ENCODE assay signal across 21 cellular contexts in the genomic region with DNA sequence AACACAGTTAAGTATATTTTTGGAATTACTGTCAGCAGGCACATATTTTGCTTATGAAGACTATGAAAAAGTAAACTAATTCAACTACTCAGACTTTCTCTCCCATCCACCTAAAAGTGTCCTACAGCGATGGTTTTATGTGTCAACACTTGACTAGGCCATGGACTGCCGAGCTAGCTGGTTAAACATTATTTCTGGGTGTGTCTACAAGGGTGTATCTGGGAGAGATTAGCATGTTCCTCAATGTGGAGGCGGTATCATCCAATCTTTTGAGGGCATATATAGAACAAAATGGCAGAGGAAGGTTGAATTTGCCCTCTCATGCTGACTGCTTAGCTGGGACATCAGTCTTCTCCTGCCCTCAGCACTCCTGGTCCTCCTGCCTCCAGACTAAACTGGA.
DNase-seq lines count a peak whose midpoint lies in the region; ATAC-seq and TF ChIP-seq lines count a peak whose summit lies in the region.
"Had no signal": no experiment of that assay in that cellular context is flagged by ENCODE, and none has a peak within 500 bp of the region (broad histone marks: within the 10 kb centered on the region; RNA-seq: fewer than 3 reads in every experiment).

No MANE protein-coding gene starts in this region.

- H3K27ac ChIP-seq in OCI-LY3 (ENCODE audit: low read length) (no peak overlapping the region), transverse colon (peak overlapping the region; percentile 3 to 43 (median 39))
- H3K27ac ChIP-seq: C4-2B, RWPE1 had no signal

- no peak overlapping the region for H3K4me3 Mint-ChIP-seq in endothelial cell (ENCODE audit: unreplicated experiment)
- H3K4me3 Mint-ChIP-seq in naive thymus-derived CD8-positive, alpha-beta T cell, result no peak overlapping the region

- TF ChIP-seq CTCF in OCI-LY3 (IDR thresholded peaks at IDR 0.05; ENCODE audit: low read depth, low read length), result no peak
- no peak for TF ChIP-seq CTCF in transverse colon (IDR thresholded peaks at IDR 0.05)
- TF ChIP-seq CTCF in endothelial cell (IDR thresholded peaks at IDR 0.05; ENCODE audit: unreplicated experiment), result no peak

- intact Hi-C loops in left colon (cut with DNase I, micrococcal nuclease) (no loop called here), transverse colon (cut with DNase I; ENCODE audit: low total_unique reads) (no loop called here)

- H3K9ac ChIP-seq in OCI-LY3 (ENCODE audit: low read length), result no peak overlapping the region

- no peaks in the 10 kb centered on the region for H3K79me2 ChIP-seq in OCI-LY3 (ENCODE audit: low read length)

- no peaks in the 10 kb centered on the region for H3K9me3 ChIP-seq in OCI-LY3 (ENCODE audit: insufficient read depth, low read length)
- no peaks in the 10 kb centered on the region for H3K9me3 ChIP-seq in transverse colon
- H3K9me3 ChIP-seq: MG63 had no signal

- H3K9me3 Mint-ChIP-seq in endothelial cell (ENCODE audit: unreplicated experiment), result no peaks in the 10 kb centered on the region
- H3K9me3 Mint-ChIP-seq in naive thymus-derived CD8-positive, alpha-beta T cell, result no peaks in the 10 kb centered on the region

- no peak for TF ChIP-seq POLR2A in transverse colon (IDR thresholded peaks at IDR 0.05)

- no peak for TF ChIP-seq EP300 in transverse colon (IDR thresholded peaks at IDR 0.05; ENCODE audit: low read depth)

- no peak overlapping the region for H3K4me2 ChIP-seq in OCI-LY3 (ENCODE audit: low read length)

- peak; percentile 74 for ATAC-seq in left colon
- ATAC-seq in naive thymus-derived CD8-positive, alpha-beta T cell, result no peak
- ATAC-seq: SK-N-SH treated with all-trans-retinoic acid at 6 μM for 48 hours had no signal

- H4K20me1 ChIP-seq in OCI-LY3 (ENCODE audit: insufficient read depth, low read length), result no peaks in the 10 kb centered on the region

- no peaks in the 10 kb centered on the region for H3K36me3 Mint-ChIP-seq in endothelial cell (ENCODE audit: low read depth, unreplicated experiment)
- H3K36me3 Mint-ChIP-seq in naive thymus-derived CD8-positive, alpha-beta T cell, result no peaks in the 10 kb centered on the region

- no peaks in the 10 kb centered on the region for H3K27me3 Mint-ChIP-seq in endothelial cell (ENCODE audit: unreplicated experiment)
- H3K27me3 Mint-ChIP-seq in naive thymus-derived CD8-positive, alpha-beta T cell, result peaks cover 5 to 32% (median 14%) of the 10 kb centered on the region in 5 donors

- H3K36me3 ChIP-seq in OCI-LY3 (replicated peaks; ENCODE audit: low read depth, low read length), result no peaks in the 10 kb centered on the region
- no peaks in the 10 kb centered on the region for H3K36me3 ChIP-seq in transverse colon
- H3K36me3 ChIP-seq: MG63 had no signal

- H3K27me3 ChIP-seq in OCI-LY3 (ENCODE audit: low read depth, low read length), result peaks cover 10% of the 10 kb centered on the region; the same call in 1 of the 2 replicates
- no peaks in the 10 kb centered on the region for H3K27me3 ChIP-seq in transverse colon
- H3K27me3 ChIP-seq: MG63 had no signal

- H3K27ac Mint-ChIP-seq in endothelial cell (ENCODE audit: unreplicated experiment), result no peak overlapping the region
- no peak overlapping the region for H3K27ac Mint-ChIP-seq in naive thymus-derived CD8-positive, alpha-beta T cell

- 0 out of 2 replicates have a peak overlapping the region, but pooled peaks have one; percentile 44 for H2AFZ ChIP-seq in OCI-LY3 (ENCODE audit: low read depth, low read length)

- no peaks in the 10 kb centered on the region for H3K4me1 Mint-ChIP-seq in endothelial cell (ENCODE audit: unreplicated experiment)
- H3K4me1 Mint-ChIP-seq in naive thymus-derived CD8-positive, alpha-beta T cell, result no peaks in the 10 kb centered on the region

- H3K4me3 ChIP-seq in OCI-LY3 (ENCODE audit: low read length) (no peak overlapping the region), transverse colon (no peak overlapping the region)
- H3K4me3 ChIP-seq: MG63 had no signal

- POLR2A ChIA-PET in naive thymus-derived CD8-positive, alpha-beta T cell (lab: Charles Lee), result no interaction called here

- H3K4me1 ChIP-seq in OCI-LY3 (ENCODE audit: low read length), result peaks cover 8% of the 10 kb centered on the region; the same call in 1 of the 2 replicates
- H3K4me1 ChIP-seq in transverse colon, result peaks cover 0 to 27% (median 10%) of the 10 kb centered on the region in 4 donors

- in situ Hi-C loops in transverse colon (cut with MboI; ENCODE audit: low pct_ligation_motif_present in 1 of 4, low pct_unique_long_range_greater_than_20kb in 1 of 4, low sequenced_read_pairs in 3 of 4), result no loop called here

- WGBS in transverse colon (ENCODE audit: low coverage in 1 of 2), 2 donors, result 50 to 51% methylated on average over 2 to 3 of the region's 3 CpGs

- DNase-seq in DMS53 (lab: John Stamatoyannopoulos, UW) (peak; percentile 50), left colon (peak in 1 of 2 donors; percentile 60), transverse colon (peak; percentile 28), endothelial cell (ENCODE audit: low spot score) (no peak)
- no peak for DNase-seq in naive thymus-derived CD8-positive, alpha-beta T cell
- DNase-seq in activated CD4-positive, CD25-positive, alpha-beta regulatory T cell (lab: John Stamatoyannopoulos, UW), result no peak
- DNase-seq: ACHN; AML-193; DND-41; IMR-90; Karpas-422; MG63; NCI-H1092 treated with DMSO at 0.1 percent for 48 hours; NCI-H1694; NCI-H748 treated with DMSO at 0.1 percent for 48 hours; NK-92 treated with Interleukin-12 subunit alpha and Interleukin-12 subunit beta, amount 100 ng/mL, for 24 hours; SIG-M5 had no signal

Comparison
In these comparisons a context has a peak if more than half of its experiments do, and no peak if none do; other contexts are left out.
1. DNase-seq: peak in DMS53 (single experiment) and transverse colon (single experiment); none in endothelial cell (single experiment), naive thymus-derived CD8-positive, alpha-beta T cell (0 of 10) and activated CD4-positive, CD25-positive, alpha-beta regulatory T cell (0 of 4).